17 cellular contexts compared by ENCODE assay signal in genomic region chr4:8332038-8332857, GRCh38.
DNase-seq lines count a peak whose midpoint lies in the region; ATAC-seq and TF ChIP-seq lines count a peak whose summit lies in the region.
"Had no signal": no experiment of that assay in that cellular context is flagged by ENCODE, and none has a peak within 500 bp of the region (broad histone marks: within the 10 kb centered on the region; RNA-seq: fewer than 3 reads in every experiment).

No MANE protein-coding gene starts in this region.

- TF ChIP-seq EP300 in stomach (IDR thresholded peaks at IDR 0.05), result no peak

- H3K4me3 ChIP-seq in RWPE2 (ENCODE audit: severe bottlenecking) (no peak overlapping the region), lower lobe of right lung (no peak overlapping the region), stomach (no peak overlapping the region)
- H3K4me3 ChIP-seq: HAP-1, PC-9 had no signal

- TF ChIP-seq CTCF in RWPE2 (IDR thresholded peaks at IDR 0.05; ENCODE audit: poor library complexity, severe bottlenecking) (no peak), lower lobe of right lung (IDR thresholded peaks at IDR 0.05) (no peak), stomach (IDR thresholded peaks at IDR 0.05) (no peak), GM13977 (IDR thresholded peaks at IDR 0.05; ENCODE audit: extremely low read depth, insufficient read depth, missing control alignments) (no peak)

- H3K9me3 ChIP-seq in RWPE2 (ENCODE audit: severe bottlenecking) (peaks cover 4% of the 10 kb centered on the region), lower lobe of right lung (no peaks in the 10 kb centered on the region), stomach (peaks cover 0 to 2% (median 0%) of the 10 kb centered on the region in 4 donors)
- H3K9me3 ChIP-seq: HAP-1 had no signal

- 78 to 89% (median 84%) methylated on average over 8 to 12 of the region's 12 CpGs for WGBS in stomach, 5 donors

- H3K4me1 ChIP-seq in RWPE2 (ENCODE audit: insufficient read depth, poor library complexity, severe bottlenecking) (peaks cover 11% of the 10 kb centered on the region), lower lobe of right lung (no peaks in the 10 kb centered on the region), stomach (peaks cover 0 to 14% (median 11%) of the 10 kb centered on the region in 4 donors)
- H3K4me1 ChIP-seq: HAP-1 had no signal

- ATAC-seq in RWPE2 (ENCODE audit: low read depth), result no peak
- no peak for ATAC-seq in lower lobe of right lung
- no peak for ATAC-seq in HG03095 (IDR thresholded peaks at IDR 0.05; ENCODE audit: unreplicated experiment)

- peak; percentile 7 for DNase-seq in activated CD4-positive, CD25-positive, alpha-beta regulatory T cell treated with anti-CD3 and anti-CD28 coated beads, Interleukin-2, amount 50 U/mL, for 72 hours
- DNase-seq in activated CD4-positive, CD25-positive, alpha-beta regulatory T cell (lab: John Stamatoyannopoulos, UW), result no peak
- DNase-seq in RWPE2 (ENCODE audit: low spot score), result peak; percentile 34
- peak; percentile 34 for DNase-seq in lower lobe of right lung
- DNase-seq in stomach, result peak; percentile 19
- DNase-seq in NCI-H1930 (lab: John Stamatoyannopoulos, UW), result no peak
- no peak for DNase-seq in GM13977 (ENCODE audit: low spot score)
- DNase-seq: DMS79 treated with DMSO at 0.1 percent for 48 hours, Kasumi-1, NCI-H1417, NCI-H2029, NCI-H2171 treated with DMSO at 0.1 percent for 48 hours, NCI-H774 had no signal

- intact Hi-C loops in lower lobe of right lung (cut with DNase I) (no loop called here), stomach (cut with DNase I; ENCODE audit: low total_unique reads) (no loop called here)

- in situ Hi-C loops in GM13977 (cut with MboI; ENCODE audit: low pct_unique_long_range_greater_than_20kb, low sequenced_read_pairs, unreplicated experiment), result no loop called here

- no peaks in the 10 kb centered on the region for H3K27me3 ChIP-seq in RWPE2 (ENCODE audit: insufficient read depth, poor library complexity, severe bottlenecking)
- H3K27me3 ChIP-seq in lower lobe of right lung (ENCODE audit: low read depth), result no peaks in the 10 kb centered on the region
- no peaks in the 10 kb centered on the region for H3K27me3 ChIP-seq in stomach

- H3K27ac ChIP-seq in RWPE2 (ENCODE audit: poor library complexity, severe bottlenecking), result no peak overlapping the region
- H3K27ac ChIP-seq in lower lobe of right lung, result no peak overlapping the region
- no peak overlapping the region for H3K27ac ChIP-seq in stomach
- H3K27ac ChIP-seq: 22Rv1, PC-9 had no signal

- H3K36me3 ChIP-seq in RWPE2 (ENCODE audit: low read depth) (no peaks in the 10 kb centered on the region), lower lobe of right lung (no peaks in the 10 kb centered on the region), stomach (no peaks in the 10 kb centered on the region)
- H3K36me3 ChIP-seq: HAP-1 had no signal

- TF ChIP-seq POLR2A in stomach (IDR thresholded peaks at IDR 0.05), result no peak

Comparison
In these comparisons a context has a peak if more than half of its experiments do, and no peak if none do; other contexts are left out.
1. DNase-seq: peak in activated CD4-positive, CD25-positive, alpha-beta regulatory T cell treated with anti-CD3 and anti-CD28 coated beads, Interleukin-2, amount 50 U/mL, for 72 hours (single experiment), RWPE2 (single experiment), lower lobe of right lung (single experiment) and stomach (single experiment); none in activated CD4-positive, CD25-positive, alpha-beta regulatory T cell (0 of 4), NCI-H1930 (0 of 2) and GM13977 (single experiment).